Comparison of ENCODE assay signal across 21 cellular contexts in the genomic region with DNA sequence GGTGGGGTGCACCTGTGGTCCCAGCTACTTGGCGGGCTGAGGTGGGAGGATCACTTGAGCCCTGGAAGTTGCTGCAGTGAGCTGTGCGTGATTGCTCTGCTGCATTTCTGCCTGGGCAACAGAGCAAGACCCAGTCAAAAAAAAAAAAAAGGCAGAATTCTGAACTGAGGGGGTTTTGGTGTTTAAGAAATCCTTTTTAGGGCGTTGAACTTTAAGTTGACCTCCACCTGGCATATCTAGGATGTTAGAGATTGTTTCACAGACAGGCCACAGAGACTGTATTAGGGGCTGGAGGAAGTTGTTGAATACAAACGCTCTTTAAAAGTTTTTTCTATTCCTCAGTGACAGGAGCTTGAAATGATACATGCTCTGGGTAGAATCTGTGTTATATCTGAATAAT.
"Had no signal": no experiment of that assay in that cellular context is flagged by ENCODE, and none has a peak within 500 bp of the region (broad histone marks: within the 10 kb centered on the region; RNA-seq: fewer than 3 reads in every experiment).

No MANE protein-coding gene starts in this region.

- H3K27ac ChIP-seq: colonic mucosa, left lung, lower lobe of right lung, right atrium auricular region, testis, transverse colon had no signal

- H3K27me3 ChIP-seq: colonic mucosa, left lung, right atrium auricular region, testis, transverse colon had no signal

- H3K36me3 Mint-ChIP-seq: natural killer cell treated with Interleukin-12 subunit alpha and Interleukin-12 subunit beta and Interleukin-15 and Interleukin-18, amount 100 ng/mL, for 72 hours had no signal

- H3K4me2 ChIP-seq: smooth muscle cell had no signal

- H3K4me1 Mint-ChIP-seq: activated naive CD4-positive, alpha-beta T cell treated with anti-CD3 and anti-CD28 coated beads, Interleukin-2, amount 50 U/mL, for 24 hours; activated naive CD8-positive, alpha-beta T cell treated with anti-CD3 and anti-CD28 coated beads, Interleukin-2, amount 50 U/mL, for 24 hours had no signal

- H3K27ac Mint-ChIP-seq: activated naive CD4-positive, alpha-beta T cell treated with anti-CD3 and anti-CD28 coated beads, Interleukin-2, amount 50 U/mL, for 24 hours; activated naive CD8-positive, alpha-beta T cell treated with anti-CD3 and anti-CD28 coated beads, Interleukin-2, amount 50 U/mL, for 24 hours; natural killer cell treated with Interleukin-12 subunit alpha and Interleukin-12 subunit beta and Interleukin-15 and Interleukin-18, amount 100 ng/mL, for 72 hours; T-helper 2 cell treated with Interferon-gamma antibody and Interleukin-4, amounts not matched to agents 5 μg/mL and 100 μg/mL, for 36 hours had no signal

- ATAC-seq: activated CD4-positive, CD25-positive, alpha-beta regulatory T cell treated with anti-CD3 and anti-CD28 coated beads, Interleukin-2, amount 50 U/mL, for 24 hours; activated naive CD8-positive, alpha-beta T cell treated with anti-CD3 and anti-CD28 coated beads, Interleukin-2, amount 50 U/mL, for 24 hours; left lung; lower lobe of right lung; natural killer cell treated with Interleukin-12 subunit alpha and Interleukin-12 subunit beta and Interleukin-15 and Interleukin-18, amount 100 ng/mL, for 72 hours; stimulated activated naive CD8-positive, alpha-beta T cell treated with anti-CD3 and anti-CD28 coated beads, Interleukin-15, Interleukin-2, amounts not matched to agents 100 U/mL and 50 U/mL, for 24 hours had no signal

- H3K4me3 Mint-ChIP-seq: activated naive CD4-positive, alpha-beta T cell treated with anti-CD3 and anti-CD28 coated beads, Interleukin-2, amount 50 U/mL, for 24 hours; activated naive CD8-positive, alpha-beta T cell treated with anti-CD3 and anti-CD28 coated beads, Interleukin-2, amount 50 U/mL, for 24 hours; natural killer cell treated with Interleukin-12 subunit alpha and Interleukin-12 subunit beta and Interleukin-15 and Interleukin-18, amount 100 ng/mL, for 72 hours; T-helper 2 cell treated with Interferon-gamma antibody and Interleukin-4, amounts not matched to agents 5 μg/mL and 100 μg/mL, for 36 hours had no signal

- DNase-seq: activated CD4-positive, alpha-beta T cell treated with anti-CD3 and anti-CD28 coated beads for 48 hours; activated CD4-positive, alpha-beta T cell treated with anti-CD3 and anti-CD28 coated beads, Interleukin-2, amount 50 U/mL, for 48 hours; activated CD8-positive, alpha-beta memory T cell treated with anti-CD3 and anti-CD28 coated beads for 24 hours; activated effector memory CD4-positive, alpha-beta T cell treated with anti-CD3 and anti-CD28 coated beads, Interleukin-2, amount 50 U/mL, for 16 hours; activated naive CD8-positive, alpha-beta T cell treated with anti-CD3 and anti-CD28 coated beads, Interleukin-2, amount 50 U/mL, for 24 hours; colonic mucosa; effector CD8-positive, alpha-beta T cell; left lung; lower lobe of right lung; mesendoderm; stimulated activated CD4-positive, alpha-beta T cell treated with anti-CD3 and anti-CD28 coated beads, Interleukin-1b, Interleukin-23, amount 100 ng/mL, for 48 hours; stimulated activated naive CD8-positive, alpha-beta T cell treated with anti-CD3 and anti-CD28 coated beads, Interleukin-15, Interleukin-2, amounts not matched to agents 100 U/mL and 50 U/mL, for 24 hours; T-helper 1 cell; testis; transverse colon had no signal

- H3K36me3 ChIP-seq: colonic mucosa had no signal

- H3K9me3 Mint-ChIP-seq: activated naive CD4-positive, alpha-beta T cell treated with anti-CD3 and anti-CD28 coated beads, Interleukin-2, amount 50 U/mL, for 24 hours; activated naive CD8-positive, alpha-beta T cell treated with anti-CD3 and anti-CD28 coated beads, Interleukin-2, amount 50 U/mL, for 24 hours; natural killer cell treated with Interleukin-12 subunit alpha and Interleukin-12 subunit beta and Interleukin-15 and Interleukin-18, amount 100 ng/mL, for 72 hours; T-helper 2 cell treated with Interferon-gamma antibody and Interleukin-4, amounts not matched to agents 5 μg/mL and 100 μg/mL, for 36 hours had no signal

- H3K4me3 ChIP-seq: colonic mucosa, left lung, lower lobe of right lung, right atrium auricular region, smooth muscle cell, testis, transverse colon had no signal

- H3K9me3 ChIP-seq: colonic mucosa, left lung, lower lobe of right lung, right atrium auricular region, testis, transverse colon had no signal

- H3K27me3 Mint-ChIP-seq: activated naive CD4-positive, alpha-beta T cell treated with anti-CD3 and anti-CD28 coated beads, Interleukin-2, amount 50 U/mL, for 24 hours; activated naive CD8-positive, alpha-beta T cell treated with anti-CD3 and anti-CD28 coated beads, Interleukin-2, amount 50 U/mL, for 24 hours; natural killer cell treated with Interleukin-12 subunit alpha and Interleukin-12 subunit beta and Interleukin-15 and Interleukin-18, amount 100 ng/mL, for 72 hours had no signal
